ENCODE assay signal across 8 cellular contexts in the genomic region with DNA sequence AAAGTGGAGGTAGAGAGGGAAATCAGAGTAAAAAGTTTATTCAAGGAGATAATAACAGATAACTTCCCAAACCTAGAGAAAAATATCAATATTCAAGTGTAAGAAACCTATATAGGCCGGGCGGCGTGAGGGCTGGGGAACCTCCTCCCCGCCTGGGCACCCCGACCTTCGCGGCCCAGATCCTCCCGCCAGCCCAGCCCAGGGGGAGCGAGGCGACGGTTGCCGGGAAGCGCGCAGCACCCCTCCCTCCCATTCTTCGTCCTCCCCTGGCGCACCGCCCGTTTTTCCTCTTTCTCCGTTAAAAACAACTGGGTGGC.
A peak's percentile ranks its signal among the peaks of the same experiment; 100 is the strongest.
DNase-seq lines count a peak whose midpoint lies in the region; ATAC-seq and TF ChIP-seq lines count a peak whose summit lies in the region.

No MANE protein-coding gene starts in this region.

- in situ Hi-C loops in astrocyte of the spinal cord (cut with HindIII; ENCODE audit: low sequenced_read_pairs), result no loop called here

- TF ChIP-seq CTCF in astrocyte of the spinal cord (IDR thresholded peaks at IDR 0.05; ENCODE audit: low read depth, low read length) (no peak), GM10266 (IDR thresholded peaks at IDR 0.05; ENCODE audit: control insufficient read depth, insufficient read depth, low read depth, missing control alignments) (no peak)

- H3K36me3 ChIP-seq in iPS-20b (ENCODE audit: insufficient read depth, low read depth, low read length), result no peaks in the 10 kb centered on the region

- TF ChIP-seq EP300 in Ishikawa (IDR thresholded peaks at IDR 0.05; ENCODE audit: borderline replicate concordance), result no peak

- ATAC-seq in stimulated activated effector memory CD8-positive, alpha-beta T cell treated with anti-CD3 and anti-CD28 coated beads, Interleukin-12 subunit alpha, Interleukin-12 subunit beta, amount 100 ng/mL, for 72 hours, result no peak
- ATAC-seq in HG03280 (IDR thresholded peaks at IDR 0.05; ENCODE audit: unreplicated experiment), result no peak

- H3K4me3 Mint-ChIP-seq in stimulated activated effector memory CD8-positive, alpha-beta T cell treated with anti-CD3 and anti-CD28 coated beads, Interleukin-12 subunit alpha, Interleukin-12 subunit beta, amount 100 ng/mL, for 72 hours, result peak overlapping the region; percentile 59

- no peaks in the 10 kb centered on the region for H3K9me3 Mint-ChIP-seq in stimulated activated effector memory CD8-positive, alpha-beta T cell treated with anti-CD3 and anti-CD28 coated beads, Interleukin-12 subunit alpha, Interleukin-12 subunit beta, amount 100 ng/mL, for 72 hours

- H3K36me3 Mint-ChIP-seq in stimulated activated effector memory CD8-positive, alpha-beta T cell treated with anti-CD3 and anti-CD28 coated beads, Interleukin-12 subunit alpha, Interleukin-12 subunit beta, amount 100 ng/mL, for 72 hours, result no peaks in the 10 kb centered on the region

- peaks cover 12% of the 10 kb centered on the region; the same call in 1 of the 2 replicates for H3K4me1 ChIP-seq in iPS-20b (ENCODE audit: insufficient read depth, low read length)

- H3K9ac ChIP-seq in iPS-20b (ENCODE audit: low read depth, low read length), result peak overlapping the region; percentile 52; the same call in 1 of the 2 replicates

- H3K4me3 ChIP-seq in astrocyte of the spinal cord (ENCODE audit: low read depth, low read length) (peak overlapping the region; percentile 43), iPS-20b (ENCODE audit: low read length) (peak overlapping the region; percentile 78)

- peaks cover 20% of the 10 kb centered on the region for H3K4me1 Mint-ChIP-seq in stimulated activated effector memory CD8-positive, alpha-beta T cell treated with anti-CD3 and anti-CD28 coated beads, Interleukin-12 subunit alpha, Interleukin-12 subunit beta, amount 100 ng/mL, for 72 hours

- DNase-seq in astrocyte of the spinal cord (ENCODE audit: low read depth, low spot score) (no peak), DMS 273 (lab: John Stamatoyannopoulos, UW; ENCODE audit: unreplicated experiment) (no peak), GM10266 (ENCODE audit: extremely low spot score) (no peak), GM19238 (ENCODE audit: insufficient read length, low spot score) (no peak)
- DNase-seq in stimulated activated effector memory CD8-positive, alpha-beta T cell treated with anti-CD3 and anti-CD28 coated beads, Interleukin-12 subunit alpha, Interleukin-12 subunit beta, amount 100 ng/mL, for 72 hours (ENCODE audit: low spot score in 2 of 2), result no peak

- H3K27me3 ChIP-seq in iPS-20b (ENCODE audit: insufficient read depth, low read length), result peaks cover 45% of the 10 kb centered on the region

- 0 out of 2 replicates have a peak, but pooled peaks cover 3% of the 10 kb centered on the region for H3K9me3 ChIP-seq in iPS-20b (ENCODE audit: insufficient read depth, low read depth, low read length)

- no peak overlapping the region for H3K27ac Mint-ChIP-seq in stimulated activated effector memory CD8-positive, alpha-beta T cell treated with anti-CD3 and anti-CD28 coated beads, Interleukin-12 subunit alpha, Interleukin-12 subunit beta, amount 100 ng/mL, for 72 hours

- H3K27ac ChIP-seq in iPS-20b (ENCODE audit: low read length), result no peak overlapping the region

- TF ChIP-seq RAD21 in Ishikawa (IDR thresholded peaks at IDR 0.05; ENCODE audit: low read depth), result no peak

TF ChIP-seq in Ishikawa, 13 proteins besides CTCF, POLR2A, EP300 and RAD21:
- TF ChIP-seq FOXM1 (IDR thresholded peaks at IDR 0.05; ENCODE audit: borderline replicate concordance, low read depth), result no peak
- no peak for TF ChIP-seq TCF12 (IDR thresholded peaks at IDR 0.05; ENCODE audit: low read depth)
- TF ChIP-seq TEAD4 (IDR thresholded peaks at IDR 0.05), result no peak
- TF ChIP-seq ZBTB7A (IDR thresholded peaks at IDR 0.05; ENCODE audit: low read depth), result no peak
- no peak for TF ChIP-seq CREB1 (IDR thresholded peaks at IDR 0.05; ENCODE audit: low read depth)
- TF ChIP-seq, protein P1, sequence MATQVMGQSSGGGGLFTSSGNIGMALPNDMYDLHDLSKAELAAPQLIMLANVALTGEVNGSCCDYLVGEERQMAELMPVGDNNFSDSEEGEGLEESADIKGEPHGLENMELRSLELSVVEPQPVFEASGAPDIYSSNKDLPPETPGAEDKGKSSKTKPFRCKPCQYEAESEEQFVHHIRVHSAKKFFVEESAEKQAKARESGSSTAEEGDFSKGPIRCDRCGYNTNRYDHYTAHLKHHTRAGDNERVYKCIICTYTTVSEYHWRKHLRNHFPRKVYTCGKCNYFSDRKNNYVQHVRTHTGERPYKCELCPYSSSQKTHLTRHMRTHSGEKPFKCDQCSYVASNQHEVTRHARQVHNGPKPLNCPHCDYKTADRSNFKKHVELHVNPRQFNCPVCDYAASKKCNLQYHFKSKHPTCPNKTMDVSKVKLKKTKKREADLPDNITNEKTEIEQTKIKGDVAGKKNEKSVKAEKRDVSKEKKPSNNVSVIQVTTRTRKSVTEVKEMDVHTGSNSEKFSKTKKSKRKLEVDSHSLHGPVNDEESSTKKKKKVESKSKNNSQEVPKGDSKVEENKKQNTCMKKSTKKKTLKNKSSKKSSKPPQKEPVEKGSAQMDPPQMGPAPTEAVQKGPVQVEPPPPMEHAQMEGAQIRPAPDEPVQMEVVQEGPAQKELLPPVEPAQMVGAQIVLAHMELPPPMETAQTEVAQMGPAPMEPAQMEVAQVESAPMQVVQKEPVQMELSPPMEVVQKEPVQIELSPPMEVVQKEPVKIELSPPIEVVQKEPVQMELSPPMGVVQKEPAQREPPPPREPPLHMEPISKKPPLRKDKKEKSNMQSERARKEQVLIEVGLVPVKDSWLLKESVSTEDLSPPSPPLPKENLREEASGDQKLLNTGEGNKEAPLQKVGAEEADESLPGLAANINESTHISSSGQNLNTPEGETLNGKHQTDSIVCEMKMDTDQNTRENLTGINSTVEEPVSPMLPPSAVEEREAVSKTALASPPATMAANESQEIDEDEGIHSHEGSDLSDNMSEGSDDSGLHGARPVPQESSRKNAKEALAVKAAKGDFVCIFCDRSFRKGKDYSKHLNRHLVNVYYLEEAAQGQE (IDR thresholded peaks at IDR 0.05; ENCODE audit: low read depth), result no peak
- no peak for TF ChIP-seq TAF1 (IDR thresholded peaks at IDR 0.05; ENCODE audit: low read depth)
- TF ChIP-seq NFIC (IDR thresholded peaks at IDR 0.05), result peak; percentile 57
